Comparison of ENCODE assay signal across 13 cellular contexts in genomic region chr14:104776481-104776880, GRCh38. TPM values are rescaled to one million over a fixed set of nuclear protein-coding genes. Genes with fewer than 3 reads are reported as not detected.
A peak's percentile ranks its signal among the peaks of the same experiment; 100 is the strongest.
DNase-seq lines count a peak whose midpoint lies in the region; ATAC-seq, FAIRE-seq and TF ChIP-seq lines count a peak whose summit lies in the region.
"Had no signal": no experiment of that assay in that cellular context is flagged by ENCODE, and none has a peak within 500 bp of the region (broad histone marks: within the 10 kb centered on the region; RNA-seq: fewer than 3 reads in every experiment).

No MANE protein-coding gene starts in this region.

- in situ Hi-C loops in K562 (cut with MboI), result no loop called here

- H3K9me3 ChIP-seq in Caco-2, result no peaks in the 10 kb centered on the region; the same call in 1 of the 2 replicates
- peaks cover under 1% of the 10 kb centered on the region; the same call in 1 of the 2 replicates for H3K9me3 ChIP-seq in K562 (replicated peaks; ENCODE audit: control insufficient read depth, insufficient read depth, low read depth, low read length)
- H3K9me3 ChIP-seq in thyroid gland, result no peaks in the 10 kb centered on the region

- no peak for FAIRE-seq in K562 (lab: Jason Lieb, UNC)
- FAIRE-seq: A549, H54 had no signal

- no peak overlapping the region for H3K4me3 ChIP-seq in Caco-2 (ENCODE audit: low read depth, low read length)
- H3K4me3 ChIP-seq in K562, result no peak overlapping the region
- H3K4me3 ChIP-seq in thyroid gland (replicated peaks in 1 of 3), result no peak overlapping the region
- H3K4me3 ChIP-seq: A549 had no signal

- no peaks in the 10 kb centered on the region for H3K4me1 Mint-ChIP-seq in Caco-2 (ENCODE audit: low read depth, unreplicated experiment)
- peaks cover 8% of the 10 kb centered on the region for H3K4me1 Mint-ChIP-seq in neural crest cell
- H3K4me1 Mint-ChIP-seq in T-cell, result no peaks in the 10 kb centered on the region
- H3K4me1 Mint-ChIP-seq: CD14-positive monocyte had no signal

- H3K9me1 ChIP-seq in K562 (ENCODE audit: control insufficient read depth, insufficient read depth, low read length), result no peaks in the 10 kb centered on the region

- TF ChIP-seq RAD21 in K562 (CRISPR knock-in tag; conservative IDR thresholded peaks at IDR 0.05 in 1 of 2, IDR thresholded peaks at IDR 0.05 in 1 of 2), result no peak

- H3K4me1 ChIP-seq in Caco-2, result no peaks in the 10 kb centered on the region
- peaks cover 0 to 50% of the 10 kb centered on the region in 2 experiments; a peak in 2 of 5 replicates for H3K4me1 ChIP-seq in K562 (replicated peaks in 1 of 2; ENCODE audit: control insufficient read depth in 2 of 2, insufficient read depth in 2 of 2, low read length in 2 of 2)
- H3K4me1 ChIP-seq in thyroid gland, result peaks cover 41 to 60% of the 10 kb centered on the region in 2 donors
- H3K4me1 ChIP-seq: A549 had no signal

- intact Hi-C loops in Caco-2 (cut with micrococcal nuclease; ENCODE audit: unreplicated experiment), result no loop called here
- intact Hi-C loops in K562 (cut with micrococcal nuclease), result no loop called here
- intact Hi-C loops in thyroid gland (cut with DNase I), result loop anchor here (10.0 kb wide), 1 partner anchor 268 kb away; no protein-coding TSS in a partner anchor

- H3K27ac Mint-ChIP-seq in Caco-2 (ENCODE audit: unreplicated experiment) (no peak overlapping the region), neural crest cell (ENCODE audit: unreplicated experiment) (no peak overlapping the region), T-cell (no peak overlapping the region)
- H3K27ac Mint-ChIP-seq: CD8-positive, alpha-beta T cell had no signal

- no peak overlapping the region for H3K27ac ChIP-seq in K562 (ENCODE audit: extremely low read depth, low read depth, low read length)
- peak overlapping the region in 2 of 3 donors; percentile 65 to 88 for H3K27ac ChIP-seq in thyroid gland
- H3K27ac ChIP-seq: A549 had no signal

- H3K9me3 Mint-ChIP-seq in Caco-2 (ENCODE audit: unreplicated experiment) (no peaks in the 10 kb centered on the region), neural crest cell (no peaks in the 10 kb centered on the region), T-cell (no peaks in the 10 kb centered on the region)
- H3K9me3 Mint-ChIP-seq: CD8-positive, alpha-beta T cell had no signal

- BruUV-seq in Caco-2 (replicated peaks; lab: Mats Ljungman, UMichigan) (no TSS peak), K562 (replicated peaks; lab: Mats Ljungman, UMichigan) (no TSS peak)

- no peak for TF ChIP-seq EP300 in K562 (IDR thresholded peaks at IDR 0.05; ENCODE audit: low read length)

- H3K27me3 ChIP-seq in Caco-2 (replicated peaks; ENCODE audit: control insufficient read depth, insufficient read depth, low read length) (no peaks in the 10 kb centered on the region), K562 (ENCODE audit: control insufficient read depth in 2 of 2, insufficient read depth in 2 of 2, low read length in 2 of 2) (no peaks in the 10 kb centered on the region), thyroid gland (no peaks in the 10 kb centered on the region)

- H3K36me3 Mint-ChIP-seq in Caco-2 (ENCODE audit: insufficient read depth, unreplicated experiment) (peaks cover 60% of the 10 kb centered on the region), neural crest cell (ENCODE audit: low read depth) (peaks cover 6% of the 10 kb centered on the region), T-cell (peaks cover 9% of the 10 kb centered on the region)

- H2AFZ ChIP-seq in K562 (ENCODE audit: low read depth, low read length), result no peak overlapping the region

- TF ChIP-seq POLR2A in K562 (conservative IDR thresholded peaks at IDR 0.05) (no peak), thyroid gland (IDR thresholded peaks at IDR 0.05) (no peak)

- CTCF ChIA-PET in Caco-2 (lab: Charles Lee) (no interaction called here), K562 (lab: Yijun Ruan, JAX; ENCODE audit: low intra/inter-chr PET ratio) (no interaction called here), T-cell (lab: Charles Lee) (no interaction called here)

- H3K36me3 ChIP-seq in Caco-2 (ENCODE audit: control insufficient read depth, insufficient read depth, low read length) (peaks cover 2% of the 10 kb centered on the region), K562 (ENCODE audit: control insufficient read depth, insufficient read depth, low read length) (peaks cover 69% of the 10 kb centered on the region; the same call in 1 of the 3 replicates), thyroid gland (peaks cover 20 to 21% of the 10 kb centered on the region in 2 donors)

- ATAC-seq in K562, result no peak
- no peak for ATAC-seq in T-cell (replicated peaks in 1 of 4)

- no peak for DNase-seq in Caco-2
- no peak for DNase-seq in K562 (ENCODE audit: extremely low read depth in 1 of 4, low spot score in 3 of 4)
- DNase-seq in neural crest cell (ENCODE audit: low read depth, low spot score), result no peak
- DNase-seq in thyroid gland, result no peak
- no peak for DNase-seq in ureter (ENCODE audit: low spot score)
- DNase-seq in T-cell, result no peak
- DNase-seq in DMS153 treated with DMSO at 0.1 percent for 48 hours (lab: John Stamatoyannopoulos, UW; ENCODE audit: unreplicated experiment), result no peak
- DNase-seq: COR-L47, IMR-90 had no signal

- no peak overlapping the region for H3K4me2 ChIP-seq in K562 (ENCODE audit: insufficient read depth, low read length)
- H3K4me2 ChIP-seq: A549 had no signal

- H4K20me1 ChIP-seq in K562 (replicated peaks; ENCODE audit: control insufficient read depth, insufficient read depth, low read length), result no peaks in the 10 kb centered on the region

- no peaks in the 10 kb centered on the region for H3K79me2 ChIP-seq in K562 (ENCODE audit: control insufficient read depth, insufficient read depth, low read length)

- POLR2A ChIA-PET in Caco-2 (lab: Charles Lee), result no interaction called here
- POLR2A ChIA-PET in K562 (lab: Yijun Ruan, JAX), result no interaction called here
- POLR2A ChIA-PET in T-cell (lab: Charles Lee), result no interaction called here

- TF ChIP-seq CTCF in Caco-2 (IDR thresholded peaks at IDR 0.05; ENCODE audit: insufficient read depth in 1 of 2, low read depth in 1 of 2, low read length in 1 of 2, severe bottlenecking in 1 of 2, unreplicated experiment in 1 of 2), result no peak
- TF ChIP-seq CTCF in K562 (IDR thresholded peaks at IDR 0.05 in 2 of 3, conservative IDR thresholded peaks at IDR 0.05 in 1 of 3; ENCODE audit: insufficient read depth in 2 of 3, low read depth in 1 of 3, low read length in 3 of 3), result no peak
- no peak for TF ChIP-seq CTCF in neural crest cell (conservative IDR thresholded peaks at IDR 0.05)
- no peak for TF ChIP-seq CTCF in thyroid gland (IDR thresholded peaks at IDR 0.05)

- H3K9ac ChIP-seq in K562 (ENCODE audit: insufficient read depth in 1 of 2, low read depth in 2 of 2, low read length in 2 of 2), result peak overlapping the region in 1 of 2 experiments; percentile 45; a peak in 1 of 4 replicates

- H3K27me3 Mint-ChIP-seq in Caco-2 (ENCODE audit: insufficient read depth, unreplicated experiment), result no peaks in the 10 kb centered on the region
- no peaks in the 10 kb centered on the region for H3K27me3 Mint-ChIP-seq in neural crest cell (ENCODE audit: low read depth)
- no peaks in the 10 kb centered on the region for H3K27me3 Mint-ChIP-seq in T-cell

- H3K4me3 Mint-ChIP-seq in Caco-2 (ENCODE audit: unreplicated experiment), result peak overlapping the region; percentile 13
- peak overlapping the region; percentile 38 for H3K4me3 Mint-ChIP-seq in neural crest cell
- H3K4me3 Mint-ChIP-seq in T-cell, result no peak overlapping the region
- H3K4me3 Mint-ChIP-seq: CD14-positive monocyte; CD8-positive, alpha-beta T cell had no signal

- 90% methylated on average over 10 of the region's 15 CpGs for WGBS in K562 (ENCODE audit: insufficient coverage, low coverage, missing lambda C conversion rate)
- WGBS in thyroid gland, 2 donors, result 92 to 100% methylated on average over 7 to 9 of the region's 15 CpGs

RNA-seq across cellular contexts. Expression of gene AKT1, which starts 19.1 kb away (rescaled TPM):
- 110 and 111 TPM in 2 replicates for total RNA-seq in Caco-2 (2022)
- total RNA-seq in K562 (2011; cell fraction: chromatin; rRNA removed; ENCODE audit: low replicate concordance), result 90.8 and 209 TPM in 2 replicates
- total RNA-seq in K562 (2011; cell fraction: nucleolus; rRNA removed), result 135 and 136 TPM in 2 replicates
- total RNA-seq in K562 (2011; cell fraction: nucleoplasm; rRNA removed), result 81.8 and 88.4 TPM in 2 replicates
- 80.1 and 91.2 TPM in 2 replicates for total RNA-seq in K562 (2014; rRNA removed)
- 25.9 and 37.5 TPM in 2 replicates for total RNA-seq in K562 (2014; rRNA removed; fragmentation: Illumina TruSeq; extraction: Trizol)
- total RNA-seq in K562 (2015; rRNA removed; fragmentation: Illumina TruSeq; extraction: Trizol), result 74.5 and 75.1 TPM in 2 replicates
- 117 and 132 TPM in 2 replicates for total RNA-seq in K562 (2021)
- 71.8 and 79.3 TPM in 2 replicates for polyA plus RNA-seq in K562 (2011; rRNA removed)
- 96.5 and 143 TPM in 2 replicates for polyA plus RNA-seq in K562 (2011; cell fraction: cytosol; rRNA removed)
- 217 and 312 TPM in 2 replicates for polyA plus RNA-seq in K562 (2011; cell fraction: nucleus; rRNA removed)
- polyA plus RNA-seq in K562 (2012), result 86.9 and 120 TPM in 2 replicates
- polyA plus RNA-seq in K562 (2014; fragmentation: Illumina TruSeq; extraction: Trizol), result 82.0 and 89.7 TPM in 2 replicates
- 1 to 10 TPM in 1 of 2 experiments, under 1 TPM in 1; 0.49 to 1.3 TPM for polyA plus RNA-seq in K562 (2014; fragmentation: Nextera tagmentation; extraction: Ambion mirVana)
- polyA plus RNA-seq in K562 (2014; rRNA removed), result 106 TPM in 2 replicates
- polyA minus RNA-seq in K562 (2011; rRNA and poly(A)+ RNA removed), result 41.9 and 67.3 TPM in 2 replicates
- polyA minus RNA-seq in K562 (2011; cell fraction: cytosol; rRNA and poly(A)+ RNA removed), result 64.3 and 80.4 TPM in 2 replicates
- 29.8 and 38.1 TPM in 2 replicates for polyA minus RNA-seq in K562 (2011; cell fraction: nucleus; rRNA and poly(A)+ RNA removed)
- total RNA-seq in neural crest cell, result 179 and 191 TPM in 2 replicates
- 100 to 1,000 TPM in 3 of 4 donors, 10 to 100 TPM in 1; 99.8 to 179 (median 152) TPM for total RNA-seq in thyroid gland
- total RNA-seq in ureter, result 116 TPM
- total RNA-seq in T-cell, result 100 to 1,000 TPM in 2 of 5 donors, 10 to 100 TPM in 3; 68.4 to 113 (median 99.7) TPM

RNA-seq across cellular contexts. Expression of gene SIVA1, which starts 23.5 kb away (rescaled TPM):
- total RNA-seq in Caco-2 (2022), result 99.3 and 105 TPM in 2 replicates
- total RNA-seq in K562 (2011; cell fraction: chromatin; rRNA removed; ENCODE audit: low replicate concordance), result 12.2 and 40.0 TPM in 2 replicates
- total RNA-seq in K562 (2011; cell fraction: nucleolus; rRNA removed), result 43.4 and 62.2 TPM in 2 replicates
- total RNA-seq in K562 (2011; cell fraction: nucleoplasm; rRNA removed), result 31.2 and 34.7 TPM in 2 replicates
- 186 and 216 TPM in 2 replicates for total RNA-seq in K562 (2014; rRNA removed)
- 4.8 and 6.1 TPM in 2 replicates for total RNA-seq in K562 (2014; rRNA removed; fragmentation: Illumina TruSeq; extraction: Trizol)
- total RNA-seq in K562 (2015; rRNA removed; fragmentation: Illumina TruSeq; extraction: Trizol), result 55.9 and 57.8 TPM in 2 replicates
- total RNA-seq in K562 (2021), result 111 and 113 TPM in 2 replicates
- polyA plus RNA-seq in K562 (2011; rRNA removed), result 54.2 and 66.2 TPM in 2 replicates
- 115 and 354 TPM in 2 replicates for polyA plus RNA-seq in K562 (2011; cell fraction: cytosol; rRNA removed)
- 75.6 and 121 TPM in 2 replicates for polyA plus RNA-seq in K562 (2011; cell fraction: nucleus; rRNA removed)
- polyA plus RNA-seq in K562 (2012), result 69.5 and 80.9 TPM in 2 replicates
- 7.8 and 43.9 TPM in 2 replicates for polyA plus RNA-seq in K562 (2014; fragmentation: Illumina TruSeq; extraction: Trizol)
- polyA plus RNA-seq in K562 (2014; fragmentation: Nextera tagmentation; extraction: Ambion mirVana), result 10 to 100 TPM in 1 of 2 experiments, 1 to 10 TPM in 1; 4.2 to 20.6 TPM
- 138 and 148 TPM in 2 replicates for polyA plus RNA-seq in K562 (2014; rRNA removed)
- 6.6 and 10.6 TPM in 2 replicates for polyA minus RNA-seq in K562 (2011; rRNA and poly(A)+ RNA removed)
- 31.0 and 34.2 TPM in 2 replicates for polyA minus RNA-seq in K562 (2011; cell fraction: cytosol; rRNA and poly(A)+ RNA removed)
- 16.2 and 20.1 TPM in 2 replicates for polyA minus RNA-seq in K562 (2011; cell fraction: nucleus; rRNA and poly(A)+ RNA removed)
- total RNA-seq in neural crest cell, result 109 and 121 TPM in 2 replicates
- 100 to 1,000 TPM; 137 to 388 (median 239) TPM for total RNA-seq in thyroid gland
- 56.5 TPM for total RNA-seq in ureter
- total RNA-seq in T-cell, result 10 to 100 TPM; 62.3 to 93.5 (median 79.5) TPM

RNA-seq across cellular contexts. Expression of gene ZBTB42, which starts 24.4 kb away (rescaled TPM):
- total RNA-seq in Caco-2 (2022) (9.1 and 9.7 TPM in 2 replicates), K562 (2014; rRNA removed) (5.5 and 7.2 TPM in 2 replicates), K562 (2014; rRNA removed; fragmentation: Illumina TruSeq; extraction: Trizol) (1.4 and 1.5 TPM in 2 replicates), K562 (2015; rRNA removed; fragmentation: Illumina TruSeq; extraction: Trizol) (5.1 TPM in 2 replicates), K562 (2021) (7.4 and 8.5 TPM in 2 replicates), neural crest cell (2.2 and 2.7 TPM in 2 replicates), thyroid gland (10 to 100 TPM; 12.9 to 29.4 (median 16.8) TPM), ureter (9.4 TPM), T-cell (10 to 100 TPM in 1 of 5 donors, 1 to 10 TPM in 4; 3.5 to 10.5 (median 9.4) TPM)
- 3.2 and 14.3 TPM in 2 replicates for total RNA-seq in K562 (2011; cell fraction: chromatin; rRNA removed; ENCODE audit: low replicate concordance)
- total RNA-seq in K562 (2011; cell fraction: nucleolus; rRNA removed), result 17.5 and 19.2 TPM in 2 replicates
- 7.6 and 8.4 TPM in 2 replicates for total RNA-seq in K562 (2011; cell fraction: nucleoplasm; rRNA removed)
- polyA plus RNA-seq in K562 (2011; rRNA removed) (2.2 and 2.4 TPM in 2 replicates), K562 (2014; fragmentation: Illumina TruSeq; extraction: Trizol) (2.4 and 4.5 TPM in 2 replicates), K562 (2014; fragmentation: Nextera tagmentation; extraction: Ambion mirVana) (under 1 TPM; 0.03 to 0.08 TPM), K562 (2014; rRNA removed) (2.9 and 3.7 TPM in 2 replicates)
- polyA plus RNA-seq in K562 (2011; cell fraction: cytosol; rRNA removed), result 3.5 and 9.0 TPM in 2 replicates
- 3.6 and 6.6 TPM in 2 replicates for polyA plus RNA-seq in K562 (2011; cell fraction: nucleus; rRNA removed)
- polyA plus RNA-seq in K562 (2012), result 4.5 and 5.8 TPM in 2 replicates
- 2.9 and 4.9 TPM in 2 replicates for polyA minus RNA-seq in K562 (2011; rRNA and poly(A)+ RNA removed)
- 6.0 and 8.7 TPM in 2 replicates for polyA minus RNA-seq in K562 (2011; cell fraction: cytosol; rRNA and poly(A)+ RNA removed)
- 12.0 and 13.1 TPM in 2 replicates for polyA minus RNA-seq in K562 (2011; cell fraction: nucleus; rRNA and poly(A)+ RNA removed)

RNA-seq across cellular contexts. Expression of gene ADSS1, which starts 52.5 kb away (rescaled TPM):
- total RNA-seq in Caco-2 (2022), result 1.6 and 3.2 TPM in 2 replicates
- 17.1 and 35.0 TPM in 2 replicates for total RNA-seq in K562 (2011; cell fraction: chromatin; rRNA removed; ENCODE audit: low replicate concordance)
- total RNA-seq in K562 (2011; cell fraction: nucleolus; rRNA removed), result 12.5 and 17.5 TPM in 2 replicates
- total RNA-seq in K562 (2011; cell fraction: nucleoplasm; rRNA removed), result 16.8 and 20.0 TPM in 2 replicates
- total RNA-seq in K562 (2014; rRNA removed), result 4.4 and 5.9 TPM in 2 replicates
- total RNA-seq in K562 (2014; rRNA removed; fragmentation: Illumina TruSeq; extraction: Trizol), result 2.0 and 2.2 TPM in 2 replicates
- 3.5 and 3.6 TPM in 2 replicates for total RNA-seq in K562 (2015; rRNA removed; fragmentation: Illumina TruSeq; extraction: Trizol)
- 4.2 and 4.9 TPM in 2 replicates for total RNA-seq in K562 (2021)
- 4.2 and 5.2 TPM in 2 replicates for polyA plus RNA-seq in K562 (2011; rRNA removed)
- polyA plus RNA-seq in K562 (2011; cell fraction: cytosol; rRNA removed), result 2.7 and 4.0 TPM in 2 replicates
- 39.1 and 54.9 TPM in 2 replicates for polyA plus RNA-seq in K562 (2011; cell fraction: nucleus; rRNA removed)
- polyA plus RNA-seq in K562 (2012), result 6.0 and 16.4 TPM in 2 replicates
- 3.9 and 4.3 TPM in 2 replicates for polyA plus RNA-seq in K562 (2014; fragmentation: Illumina TruSeq; extraction: Trizol)
- polyA plus RNA-seq in K562 (2014; fragmentation: Nextera tagmentation; extraction: Ambion mirVana), result under 1 TPM; 0.53 to 0.74 TPM
- polyA plus RNA-seq in K562 (2014; rRNA removed), result 3.6 and 5.3 TPM in 2 replicates
- 2.6 and 2.7 TPM in 2 replicates for polyA minus RNA-seq in K562 (2011; rRNA and poly(A)+ RNA removed)
- 1.3 and 1.6 TPM in 2 replicates for polyA minus RNA-seq in K562 (2011; cell fraction: cytosol; rRNA and poly(A)+ RNA removed)
- 6.4 and 9.8 TPM in 2 replicates for polyA minus RNA-seq in K562 (2011; cell fraction: nucleus; rRNA and poly(A)+ RNA removed)
- total RNA-seq in neural crest cell, result 4.4 and 5.0 TPM in 2 replicates
- total RNA-seq in thyroid gland, result 10 to 100 TPM; 13.6 to 26.2 (median 18.9) TPM
- total RNA-seq in ureter, result 11.0 TPM
- total RNA-seq in T-cell, result 1 to 10 TPM; 2.4 to 5.7 (median 3.5) TPM

Comparison
In these comparisons a context has a peak if more than half of its experiments do, and no peak if none do; other contexts are left out.
1. H3K4me3 Mint-ChIP-seq: peak in Caco-2 (single experiment) and neural crest cell (single experiment); none in T-cell (0 of 3).